ENCODE assay signal across 21 cellular contexts in the genomic region with DNA sequence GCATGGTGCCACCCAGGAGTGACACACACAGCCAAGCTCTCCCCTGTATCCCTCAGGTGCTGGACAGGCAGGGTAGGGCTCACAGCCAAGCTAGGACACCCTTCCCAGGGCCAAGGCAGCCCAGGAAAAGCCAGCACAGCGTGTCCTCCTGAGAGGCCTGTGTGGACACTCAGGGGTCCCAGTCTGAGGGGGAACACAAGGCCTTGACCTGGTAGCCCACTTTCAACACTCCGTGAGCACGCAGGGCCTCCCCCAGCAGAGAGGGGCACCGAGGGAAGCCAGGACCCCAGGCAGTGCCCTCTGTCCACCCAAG.
"Had no signal": no experiment of that assay in that cellular context is flagged by ENCODE, and none has a peak within 500 bp of the region (broad histone marks: within the 10 kb centered on the region; RNA-seq: fewer than 3 reads in every experiment).

No MANE protein-coding gene starts in this region.

- H3K36me3 ChIP-seq: heart right ventricle, ovary had no signal

- H3K4me3 ChIP-seq: esophagus squamous epithelium, heart right ventricle, lung, ovary, skin epidermis, spleen, testis, tibial artery had no signal

- H3K27ac ChIP-seq: esophagus squamous epithelium, heart right ventricle, ovary, testis, tibial artery had no signal

- H3K27me3 ChIP-seq: esophagus squamous epithelium, heart right ventricle, ovary, spleen, testis, tibial artery had no signal

- H3K4me1 ChIP-seq: testis had no signal

- H3K9me3 ChIP-seq: esophagus squamous epithelium, heart right ventricle, ovary, spleen, testis, tibial artery had no signal

- DNase-seq: cerebellar nuclear complex; cortex of kidney; effector memory CD8-positive, alpha-beta T cell; erythroblast; esophagus squamous epithelium; foreskin melanocyte; glutamatergic neuron; hippocampal formation; naive B cell; nephron progenitor cell; occipital lobe; ovary; stimulated activated CD4-positive, alpha-beta T cell treated with anti-CD3 and anti-CD28 coated beads, Interleukin-4, amount 100 ng/mL, for 4 hours; stimulated activated naive CD8-positive, alpha-beta T cell treated with anti-CD3 and anti-CD28 coated beads, Interleukin-15, Interleukin-2, amounts not matched to agents 100 U/mL and 50 U/mL, for 24 hours; substantia nigra; testis; tibial artery had no signal
